ENCODE assay signal across 8 cellular contexts in the genomic region with DNA sequence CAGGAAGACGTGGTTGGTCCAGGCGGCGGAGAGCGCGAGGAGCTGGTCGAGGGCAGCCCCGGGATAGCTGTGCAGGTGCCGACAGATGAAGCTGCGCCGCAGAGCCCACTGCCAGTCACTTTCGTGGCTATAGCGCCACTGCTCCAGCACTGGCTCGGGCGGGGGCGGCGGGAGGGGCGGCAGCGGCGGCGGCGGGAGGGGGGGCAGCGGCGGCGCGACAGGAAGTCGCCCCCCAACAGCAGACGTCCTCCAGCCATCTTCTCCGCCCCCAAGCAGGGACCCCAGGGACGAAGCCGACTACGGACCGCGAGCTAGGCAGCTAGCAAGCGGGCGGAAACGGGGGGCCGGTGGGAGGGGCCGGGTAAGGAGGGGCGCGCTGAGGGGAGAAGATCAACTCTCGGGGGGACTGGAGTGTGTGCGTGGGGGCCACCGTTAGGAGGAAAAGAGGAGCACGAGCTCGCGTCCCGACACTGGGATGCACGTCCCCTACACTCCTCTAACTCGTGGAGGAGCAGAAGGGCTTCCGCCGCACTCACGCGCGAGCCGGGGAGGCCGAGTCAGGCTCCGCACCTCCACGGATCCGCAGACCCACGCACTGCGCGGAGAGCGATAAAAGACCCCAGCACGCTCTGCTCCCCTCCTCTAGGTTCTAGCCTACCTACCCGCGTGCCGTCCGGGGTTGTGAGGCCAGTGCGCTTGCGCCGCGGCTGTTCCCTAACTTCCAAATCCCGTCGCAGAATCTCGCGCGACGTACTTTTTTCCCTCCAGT. TPM values are rescaled to one million over a fixed set of nuclear protein-coding genes. Genes with fewer than 3 reads are reported as not detected.
DNase-seq lines count a peak whose midpoint lies in the region; ATAC-seq, FAIRE-seq and TF ChIP-seq lines count a peak whose summit lies in the region.

A gene (minus strand): TSS at position 686 of the 769 bp plus-strand sequence.

- no peak within 1 kb of the TSS for H2AK5ac ChIP-seq in H1 (ENCODE audit: low read depth, low read length)

- peak within 1 kb of the TSS; percentile 77 for H2AFZ ChIP-seq in H1 (ENCODE audit: low read length)

- TF ChIP-seq RAD21 in H1 (IDR thresholded peaks at IDR 0.05 in 1 of 2, conservative IDR thresholded peaks at IDR 0.05 in 1 of 2; ENCODE audit: low read depth in 2 of 2, low read length in 2 of 2): no peak

- H3K36me3 ChIP-seq in BJ (ENCODE audit: control insufficient read depth, insufficient read depth, low read length): no peaks in the 10 kb centered on the region
- H3K36me3 ChIP-seq in H1 (ENCODE audit: control insufficient read depth in 2 of 4, insufficient read depth in 4 of 4, low read length in 3 of 4): no peaks in the 10 kb centered on the region

- no peak within 1 kb of the TSS for H4K5ac ChIP-seq in H1 (ENCODE audit: insufficient read length, low read depth, low read length)

- H3K23me2 ChIP-seq in H1 (ENCODE audit: low read depth, low read length): peaks cover 2% of the 10 kb centered on the region; the same call in 1 of the 2 replicates

- peak within 1 kb of the TSS; percentile 79 to 86 for H3K4me2 ChIP-seq in H1 (ENCODE audit: insufficient read depth in 1 of 2, low read depth in 2 of 2, low read length in 2 of 2)

- H3K79me1 ChIP-seq in H1 (ENCODE audit: low read depth, low read length): no peaks in the 10 kb centered on the region; the same call in 1 of the 2 replicates

- H3K23ac ChIP-seq in H1 (ENCODE audit: insufficient read length): no peak within 1 kb of the TSS

- peak; percentile 26 to 68; a peak in 2 of 3 replicates for TF ChIP-seq POLR2A in H1 (IDR thresholded peaks at IDR 0.05; ENCODE audit: control extremely low read depth in 1 of 2, low read depth in 2 of 2, low read length in 2 of 2)

- no peak within 1 kb of the TSS; the same call in 1 of the 2 replicates for H3K27ac ChIP-seq in H1 (ENCODE audit: low read depth, low read length)

- peak within 1 kb of the TSS; percentile 78 to 95 (median 83) for H3K9ac ChIP-seq in H1 (replicated peaks in 1 of 4; ENCODE audit: extremely low read depth in 1 of 4, low read depth in 3 of 4, low read length in 3 of 4)

- no peak within 1 kb of the TSS for H3K4ac ChIP-seq in H1 (replicated peaks; ENCODE audit: insufficient read length, low read depth, low read length)

- H3K14ac ChIP-seq in H1 (ENCODE audit: insufficient read length): no peak within 1 kb of the TSS

- no peaks in the 10 kb centered on the region for H3K9me3 ChIP-seq in H1 (ENCODE audit: insufficient read depth in 2 of 2, low read depth in 1 of 2, low read length in 1 of 2)

- H2BK5ac ChIP-seq in H1 (ENCODE audit: low read depth, low read length): no peak within 1 kb of the TSS

- ATAC-seq in GM19324 (IDR thresholded peaks at IDR 0.05; ENCODE audit: low FRiP score, unreplicated experiment) (peak; percentile 66), HG03460 (IDR thresholded peaks at IDR 0.05; ENCODE audit: unreplicated experiment) (peak; percentile 79)

- CTCF ChIA-PET in BJ (lab: Yijun Ruan, JAX): interaction anchor here (0.5 to 1.5 kb wide), 5 partner anchors 13 to 179 kb away, joined by 3 to 4 read pairs (median 3); no protein-coding TSS in a partner anchor
- CTCF ChIA-PET in H1 (lab: Charles Lee; ENCODE audit: partially characterized antibody): interaction anchor here (0.5 to 1.9 kb wide), 6 partner anchors 11 to 361 kb away, joined by 3 to 6 read pairs (median 3); no protein-coding TSS in a partner anchor

- peak within 1 kb of the TSS; percentile 96; the same call in 1 of the 2 replicates for H3K18ac ChIP-seq in H1 (ENCODE audit: extremely low read depth, low read length)

- no peak within 1 kb of the TSS for H2BK12ac ChIP-seq in H1 (ENCODE audit: low read depth, low read length)

- TF ChIP-seq EP300 in H1 (IDR thresholded peaks at IDR 0.05; ENCODE audit: borderline replicate concordance in 1 of 2, low read depth in 2 of 2, low read length in 2 of 2): no peak

- DNase-seq in BJ (ENCODE audit: low read depth) (no peak), NCI-H748 (lab: John Stamatoyannopoulos, UW; ENCODE audit: unreplicated experiment) (peak; percentile 98), H1 (ENCODE audit: low read depth in 1 of 2, low spot score in 2 of 2) (peak; percentile 56 to 89), midbrain (lab: John Stamatoyannopoulos, UW) (peak; percentile 85)
- DNase-seq in activated CD8-positive, alpha-beta memory T cell treated with anti-CD3 and anti-CD28 coated beads for 48 hours (ENCODE audit: low read depth in 2 of 3, low spot score in 2 of 3): peak; percentile 62 to 71 (median 67)
- peak; percentile 75 to 80 for DNase-seq in stimulated activated CD8-positive, alpha-beta memory T cell treated with anti-CD3 and anti-CD28 coated beads, Interleukin-2, amount 100 ng/mL, for 1 hour (ENCODE audit: low read depth in 2 of 2)

- H4K91ac ChIP-seq in H1 (replicated peaks; ENCODE audit: insufficient read length, low read length): no peak within 1 kb of the TSS

- H3K4me3 ChIP-seq in BJ (ENCODE audit: low read depth, low read length) (peak within 1 kb of the TSS; percentile 75), H1 (ENCODE audit: extremely low read depth in 1 of 4, insufficient read depth in 2 of 4, low read depth in 3 of 4, low read length in 4 of 4) (peak within 1 kb of the TSS; percentile 59 to 80 (median 68))

- WGBS in H1 (ENCODE audit: extremely low coverage in 1 of 2, insufficient coverage in 1 of 2, insufficient read length in 1 of 2, insufficient replicate concordance in 2 of 2, low coverage in 1 of 2, low lambda C conversion rate in 2 of 2, missing lambda C conversion rate in 1 of 2), 2 experiments: 1% methylated on average over 16 of the region's 78 CpGs; no CpG with 5 or more reads in 1 of the 2 experiments

- no peak within 1 kb of the TSS for H2BK15ac ChIP-seq in H1 (ENCODE audit: low read length)

- FAIRE-seq in H1 (lab: Jason Lieb, UNC): peak; percentile 82

- H3K79me2 ChIP-seq in H1 (ENCODE audit: control insufficient read depth in 1 of 2, insufficient read depth in 2 of 2, low read length in 2 of 2): peaks cover 0 to 20% of the 10 kb centered on the region in 2 experiments; a peak in 2 of 4 replicates

- H3K4me1 ChIP-seq in H1 (replicated peaks in 1 of 4; ENCODE audit: control insufficient read depth in 3 of 4, insufficient read depth in 4 of 4, low read length in 3 of 4): no peaks in the 10 kb centered on the region; a peak in 1 of 7 replicates

- H2BK120ac ChIP-seq in H1 (replicated peaks; ENCODE audit: low read depth, low read length): no peak within 1 kb of the TSS

- H3K27me3 ChIP-seq in BJ (ENCODE audit: control insufficient read depth, insufficient read depth, low read length) (no peaks in the 10 kb centered on the region), H1 (replicated peaks in 1 of 4; ENCODE audit: control insufficient read depth in 3 of 4, extremely low read depth in 1 of 4, insufficient read depth in 3 of 4, low read length in 3 of 4) (peaks cover 0 to 15% (median 4%) of the 10 kb centered on the region in 4 experiments; a peak in 4 of 7 replicates)

- peaks cover 4 to 6% of the 10 kb centered on the region in 2 experiments for H4K20me1 ChIP-seq in H1 (replicated peaks in 1 of 2; ENCODE audit: control insufficient read depth in 1 of 2, insufficient read depth in 2 of 2, low read length in 2 of 2)

- POLR2A ChIA-PET in BJ (lab: Charles Lee): interaction anchor here (1.4 kb wide), 1 partner anchor 186 kb away, joined by 3 read pairs; a partner anchor contains a TSS
- POLR2A ChIA-PET in H1 (lab: Charles Lee; ENCODE audit: partially characterized antibody): interaction anchor here (0.7 to 1.9 kb wide), 9 partner anchors 10 to 179 kb away, joined by 3 to 8 read pairs (median 3); a partner anchor contains a TSS

- peak within 1 kb of the TSS; percentile 59 for H3K56ac ChIP-seq in H1 (replicated peaks; ENCODE audit: insufficient read length, low read depth, low read length)

- no peak within 1 kb of the TSS for H2BK20ac ChIP-seq in H1 (ENCODE audit: low read length)

- H4K8ac ChIP-seq in H1 (ENCODE audit: extremely low read depth, insufficient read depth, low read length): peak within 1 kb of the TSS; percentile 93

- TF ChIP-seq CTCF in BJ (IDR thresholded peaks at IDR 0.05; ENCODE audit: insufficient read depth, low read depth, low read length): no peak
- TF ChIP-seq CTCF in H1 (IDR thresholded peaks at IDR 0.05; ENCODE audit: control extremely low read depth in 1 of 3, insufficient read depth in 1 of 3, low read depth in 1 of 3, low read length in 3 of 3): no peak

TF ChIP-seq in H1, 55 proteins besides CTCF, POLR2A, EP300 and RAD21 (continues in another document):
- TF ChIP-seq KDM5A (IDR thresholded peaks at IDR 0.05; ENCODE audit: low read length) (no peak), GTF2F1 (IDR thresholded peaks at IDR 0.05; ENCODE audit: borderline replicate concordance, low read depth, low read length) (no peak), NRF1 (IDR thresholded peaks at IDR 0.05; ENCODE audit: low read depth, low read length) (peak; percentile 65), FOSL1 (IDR thresholded peaks at IDR 0.05; ENCODE audit: insufficient read depth, low read depth, low read length) (no peak), SP2 (IDR thresholded peaks at IDR 0.05; ENCODE audit: low read length) (no peak), BCL11A (IDR thresholded peaks at IDR 0.05; ENCODE audit: low read depth in 2 of 2, low read length in 2 of 2) (no peak), TAF1 (IDR thresholded peaks at IDR 0.05; ENCODE audit: low read depth, low read length) (peak; percentile 62; the same call in 1 of the 2 replicates), YY1 (IDR thresholded peaks at IDR 0.05; ENCODE audit: low read depth, low read length) (no peak), SRF (IDR thresholded peaks at IDR 0.05; ENCODE audit: low read depth, low read length) (no peak)
- TF ChIP-seq, protein P1, sequence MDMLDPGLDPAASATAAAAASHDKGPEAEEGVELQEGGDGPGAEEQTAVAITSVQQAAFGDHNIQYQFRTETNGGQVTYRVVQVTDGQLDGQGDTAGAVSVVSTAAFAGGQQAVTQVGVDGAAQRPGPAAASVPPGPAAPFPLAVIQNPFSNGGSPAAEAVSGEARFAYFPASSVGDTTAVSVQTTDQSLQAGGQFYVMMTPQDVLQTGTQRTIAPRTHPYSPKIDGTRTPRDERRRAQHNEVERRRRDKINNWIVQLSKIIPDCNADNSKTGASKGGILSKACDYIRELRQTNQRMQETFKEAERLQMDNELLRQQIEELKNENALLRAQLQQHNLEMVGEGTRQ (IDR thresholded peaks at IDR 0.05; ENCODE audit: low read length): no peak

RNA-seq across cellular contexts. Expression of the gene that starts here (rescaled TPM):
- polyA plus RNA-seq in BJ (2011; rRNA removed): 2.2 and 3.5 TPM in 2 replicates
- polyA minus RNA-seq in BJ (2011; rRNA and poly(A)+ RNA removed): 1.9 and 2.4 TPM in 2 replicates
- total RNA-seq in H1 (2021; fragmentation: NEBNext Ultra II Directional; extraction: Animal tissue kit (Norgen Biotek cat#: 25700)): 11.4 and 12.3 TPM in 2 replicates
- polyA plus RNA-seq in H1 (2011; rRNA removed): 3.1 and 3.8 TPM in 2 replicates
- 4.0 TPM for polyA plus RNA-seq in H1 (2011; cell fraction: cytosol; rRNA removed)
- 3.1 TPM for polyA plus RNA-seq in H1 (2011; cell fraction: nucleus; rRNA removed)
- 8.3 to 11.3 TPM (median 8.8 TPM) in 4 replicates for polyA plus RNA-seq in H1 (2012, experiment 1 of 2)
- polyA plus RNA-seq in H1 (2012, experiment 2 of 2): 1.7 TPM
- 7.2 TPM for polyA plus RNA-seq in H1 (2013, experiment 1 of 2)
- 6.6 TPM for polyA plus RNA-seq in H1 (2013, experiment 2 of 2)
- 5.2 and 8.0 TPM in 2 replicates for polyA minus RNA-seq in H1 (2011; rRNA and poly(A)+ RNA removed)
- polyA minus RNA-seq in H1 (2011; cell fraction: cytosol; rRNA and poly(A)+ RNA removed): 6.4 TPM
- 5.4 TPM for polyA minus RNA-seq in H1 (2011; cell fraction: nucleus; rRNA and poly(A)+ RNA removed)
